In genomic region chr4:25619601-25620000, GRCh38 we compare ENCODE assay signal across 19 cellular contexts. TPM values are rescaled to one million over a fixed set of nuclear protein-coding genes. Genes with fewer than 3 reads are reported as not detected.
DNase-seq lines count a peak whose midpoint lies in the region; ATAC-seq and TF ChIP-seq lines count a peak whose summit lies in the region.
"Had no signal": no experiment of that assay in that cellular context is flagged by ENCODE, and none has a peak within 500 bp of the region (broad histone marks: within the 10 kb centered on the region; RNA-seq: fewer than 3 reads in every experiment).

No MANE protein-coding gene starts in this region.

- H3K9me3 ChIP-seq in OCI-LY3 (ENCODE audit: insufficient read depth, low read length), result no peaks in the 10 kb centered on the region
- no peaks in the 10 kb centered on the region for H3K9me3 ChIP-seq in suprapubic skin
- H3K9me3 ChIP-seq: BE2C, BLaER1 had no signal

- no peaks in the 10 kb centered on the region for H4K20me1 ChIP-seq in OCI-LY3 (ENCODE audit: insufficient read depth, low read length)
- H4K20me1 ChIP-seq: BLaER1 had no signal

- H3K4me3 ChIP-seq in OCI-LY3 (ENCODE audit: low read length), result no peak overlapping the region
- H3K4me3 ChIP-seq in suprapubic skin, result no peak overlapping the region
- H3K4me3 ChIP-seq: BLaER1 had no signal

- H3K27me3 ChIP-seq in OCI-LY3 (ENCODE audit: low read depth, low read length) (peaks cover 18% of the 10 kb centered on the region), suprapubic skin (no peaks in the 10 kb centered on the region)
- H3K27me3 ChIP-seq: BLaER1 had no signal

- 0 out of 2 replicates have a peak overlapping the region, but pooled peaks have one; percentile 15 for H3K4me2 ChIP-seq in OCI-LY3 (ENCODE audit: low read length)
- H3K4me2 ChIP-seq: BLaER1 had no signal

- TF ChIP-seq CTCF in OCI-LY3 (IDR thresholded peaks at IDR 0.05; ENCODE audit: low read depth, low read length) (no peak), suprapubic skin (IDR thresholded peaks at IDR 0.05) (no peak)

- no peak for TF ChIP-seq POLR2A in suprapubic skin (IDR thresholded peaks at IDR 0.05)

- H3K36me3 ChIP-seq in OCI-LY3 (replicated peaks; ENCODE audit: low read depth, low read length), result no peaks in the 10 kb centered on the region
- no peaks in the 10 kb centered on the region for H3K36me3 ChIP-seq in suprapubic skin
- H3K36me3 ChIP-seq: BE2C, BLaER1 had no signal

- H3K79me2 ChIP-seq in OCI-LY3 (ENCODE audit: low read length), result no peaks in the 10 kb centered on the region

- 85% methylated on average over 6 of the region's 6 CpGs for WGBS in suprapubic skin

- ATAC-seq in GM21529 (IDR thresholded peaks at IDR 0.05; ENCODE audit: unreplicated experiment) (no peak), HG03442 (IDR thresholded peaks at IDR 0.05; ENCODE audit: unreplicated experiment) (no peak)

- no peak overlapping the region for H3K9ac ChIP-seq in OCI-LY3 (ENCODE audit: low read length)
- H3K9ac ChIP-seq: BLaER1 had no signal

- H3K4me1 ChIP-seq in OCI-LY3 (ENCODE audit: low read length) (no peaks in the 10 kb centered on the region), suprapubic skin (no peaks in the 10 kb centered on the region)
- H3K4me1 ChIP-seq: BE2C had no signal

- H3K27ac ChIP-seq in OCI-LY3 (ENCODE audit: low read length) (no peak overlapping the region), suprapubic skin (no peak overlapping the region)
- H3K27ac ChIP-seq: BLaER1 had no signal

- TF ChIP-seq EP300 in suprapubic skin (IDR thresholded peaks at IDR 0.05), result no peak

- peak; percentile 26 for DNase-seq in kidney tubule cell (ENCODE audit: low spot score)
- DNase-seq in renal cortical epithelial cell (ENCODE audit: low read depth), result peak; percentile 94
- no peak for DNase-seq in suprapubic skin (ENCODE audit: low spot score in 2 of 2)
- DNase-seq in middle frontal gyrus (ENCODE audit: extremely low spot score, low spot score), result no peak
- DNase-seq: 8988T; ACHN; BE2C; C1 segment of cervical spinal cord; Calu3; CD4-positive, alpha-beta memory T cell; CD4-positive, CD25-positive, alpha-beta regulatory T cell; CD8-positive, alpha-beta memory T cell; COR-L47; DMS79 treated with DMSO at 0.1 percent for 48 hours; GF-D8 had no signal

- no peak overlapping the region for H2AFZ ChIP-seq in OCI-LY3 (ENCODE audit: low read depth, low read length)

RNA-seq across cellular contexts. Expression of gene SLC34A2, which starts 36.0 kb away (rescaled TPM):
- 12.7 and 102 TPM in 2 replicates for total RNA-seq in renal cortical epithelial cell
- 1 to 10 TPM; 2.5 to 7.8 (median 3.8) TPM for total RNA-seq in suprapubic skin
- total RNA-seq: CD4-positive, alpha-beta memory T cell; CD4-positive, CD25-positive, alpha-beta regulatory T cell; CD8-positive, alpha-beta memory T cell had no signal

Comparison
In these comparisons a context has a peak if more than half of its experiments do, and no peak if none do; other contexts are left out.
1. DNase-seq: peak in kidney tubule cell (single experiment) and renal cortical epithelial cell (single experiment); none in suprapubic skin (0 of 2) and middle frontal gyrus (single experiment).